ENCODE assay signal across 7 cellular contexts in the genomic region with DNA sequence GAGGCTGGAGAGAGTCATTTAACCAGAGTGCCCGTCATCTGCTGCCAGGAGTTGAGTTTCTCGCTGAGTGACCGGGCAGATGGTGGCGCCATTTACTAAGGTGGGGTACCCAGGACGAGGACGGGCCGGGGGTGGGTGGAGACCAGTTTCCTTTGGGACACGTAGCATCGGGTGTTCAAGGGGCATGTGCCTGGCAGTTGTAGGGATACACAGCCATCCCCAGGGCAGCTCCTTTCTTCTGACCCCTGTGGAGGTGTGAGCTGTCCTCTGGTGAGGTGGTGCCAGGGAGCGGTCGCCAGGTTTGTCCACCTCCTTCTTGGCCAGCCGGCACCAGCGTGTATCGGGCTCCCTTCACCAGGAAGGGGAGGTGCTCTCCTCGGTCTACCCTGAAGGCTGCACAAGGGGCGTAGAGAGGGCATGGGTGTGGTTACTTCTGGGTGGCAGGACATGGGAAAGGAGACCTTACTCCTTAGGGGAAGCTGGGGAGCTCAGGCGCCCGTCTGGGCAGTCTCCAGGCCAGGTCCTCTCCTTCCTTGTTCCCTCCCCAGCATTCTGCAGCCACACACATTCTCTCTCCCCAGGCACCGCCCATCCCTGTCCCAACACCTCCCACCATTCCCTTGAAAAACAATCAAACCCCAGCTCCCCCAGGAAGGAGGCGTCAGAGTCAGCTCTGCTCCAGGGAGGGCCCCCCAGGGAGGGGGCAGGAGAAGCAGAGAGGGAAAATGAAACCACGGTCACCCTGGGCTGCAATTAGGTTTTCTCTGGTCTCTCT. TPM values are rescaled to one million over a fixed set of nuclear protein-coding genes. Genes with fewer than 3 reads are reported as not detected.
DNase-seq lines count a peak whose midpoint lies in the region; ATAC-seq and TF ChIP-seq lines count a peak whose summit lies in the region.

No MANE protein-coding gene starts in this region.

- TF ChIP-seq CTCF in GM12864 (IDR thresholded peaks at IDR 0.05; ENCODE audit: low read depth, low read length, missing control alignments) (peak; percentile 56), colonic mucosa (IDR thresholded peaks at IDR 0.05) (peak; percentile 35)

- H3K36me3 ChIP-seq in colonic mucosa, result no peaks in the 10 kb centered on the region

- H3K4me1 ChIP-seq in colonic mucosa, result no peaks in the 10 kb centered on the region

- H3K27me3 ChIP-seq in colonic mucosa, result no peaks in the 10 kb centered on the region

- H3K9me3 ChIP-seq in colonic mucosa, result no peaks in the 10 kb centered on the region

- H3K9ac ChIP-seq in colonic mucosa (ENCODE audit: low read depth in 2 of 2, low read length in 2 of 2), result peak overlapping the region; percentile 69 to 93

- intact Hi-C loops in colonic mucosa (cut with DNase I), result loop anchor here (5.0 to 10.0 kb wide), 3 partner anchors 295 to 495 kb away; no protein-coding TSS in a partner anchor

- peak overlapping the region; percentile 47 for H3K4me3 ChIP-seq in GM12864 (ENCODE audit: low read depth, low read length)
- H3K4me3 ChIP-seq in colonic mucosa, result peak overlapping the region; percentile 50

- ATAC-seq in HG02973 (IDR thresholded peaks at IDR 0.05; ENCODE audit: unreplicated experiment), result no peak

- H3K27ac ChIP-seq in colonic mucosa, result peak overlapping the region; percentile 96

- DNase-seq in GM12864 (ENCODE audit: low read depth) (no peak), NCI-H1930 (lab: John Stamatoyannopoulos, UW) (peak; percentile 47 to 54), colonic mucosa (peak; percentile 91), kidney glomerular epithelial cell (lab: John Stamatoyannopoulos, UW) (peak; percentile 88)
- peak; percentile 25 for DNase-seq in activated CD4-positive, alpha-beta T cell treated with anti-CD3 and anti-CD28 coated beads for 1 hour
- peak; percentile 41 to 45 for DNase-seq in stimulated activated CD4-positive, alpha-beta T cell treated with anti-CD3 and anti-CD28 coated beads, Interleukin-1b, Interleukin-23, amount 100 ng/mL, for 4 hours (ENCODE audit: low read depth in 2 of 2)

RNA-seq across cellular contexts. Expression of a gene that starts 10.3 kb away (rescaled TPM):
- total RNA-seq in colonic mucosa, result 1 to 10 TPM; 2.9 to 8.8 TPM

RNA-seq across cellular contexts. Expression of a gene that starts 20.8 kb away (rescaled TPM):
- total RNA-seq in colonic mucosa, result 10 to 100 TPM; 31.4 to 40.3 TPM
